ENCODE assay signal across 12 cellular contexts in genomic region chr2:240721596-240722180, GRCh38. TPM values are rescaled to one million over a fixed set of nuclear protein-coding genes. Genes with fewer than 3 reads are reported as not detected.
"Had no signal": no experiment of that assay in that cellular context is flagged by ENCODE, and none has a peak within 500 bp of the region (broad histone marks: within the 10 kb centered on the region; RNA-seq: fewer than 3 reads in every experiment).

No MANE protein-coding gene starts in this region.

- DNase-seq: GM23248, GOT3, H7, H9, HCEC 1CT, HFFc6 had no signal

- H3K4me1 ChIP-seq: HAP-1 had no signal

- H3K27ac ChIP-seq: GM23248 had no signal

- H3K4me3 ChIP-seq: GM23248, GM23338, HAP-1 had no signal

- H3K4me2 ChIP-seq: GM23338 had no signal

- ATAC-seq: GM23338, HCT116 had no signal

- FAIRE-seq: H1, H54 had no signal

- H3K9ac ChIP-seq: GM23248 had no signal

- H2AFZ ChIP-seq: GM23248, GM23338 had no signal

- H3K9me3 ChIP-seq: HAP-1 had no signal

RNA-seq across cellular contexts. Expression of gene AQP12A, which starts 30.0 kb away (rescaled TPM):
- total RNA-seq: GM23248, GM23338, H1, H4, H7, H9, HFFc6 had no signal
- polyA plus RNA-seq: GM23248, GM23338, H1 had no signal

RNA-seq across cellular contexts. Expression of gene AQP12B, which starts 39.0 kb away (rescaled TPM):
- total RNA-seq: GM23248, GM23338, H1, H4, H7, H9, HFFc6 had no signal
- polyA plus RNA-seq: GM23248, GM23338, H1 had no signal
